ENCODE assay signal across 28 cellular contexts in the genomic region with DNA sequence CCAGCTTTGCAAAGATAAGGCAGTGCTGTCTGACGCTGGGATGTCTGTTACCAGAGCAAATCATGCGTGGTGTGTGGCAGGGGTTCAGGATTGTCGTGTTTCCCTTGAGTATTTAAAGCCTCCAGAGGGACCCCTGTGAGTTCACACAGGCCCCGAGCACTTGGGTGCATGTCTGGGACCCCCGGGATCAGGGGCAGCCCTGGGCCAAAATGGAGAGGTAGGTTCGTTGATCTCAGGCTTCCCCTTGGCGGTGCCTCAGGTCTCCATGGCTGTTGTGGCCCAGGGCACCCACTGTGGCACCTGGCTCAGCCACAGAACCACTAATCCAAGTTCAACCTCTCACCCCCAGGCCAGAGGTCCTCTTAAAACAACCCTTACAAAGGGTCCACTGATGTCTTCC.
"Had no signal": no experiment of that assay in that cellular context is flagged by ENCODE, and none has a peak within 500 bp of the region (broad histone marks: within the 10 kb centered on the region; RNA-seq: fewer than 3 reads in every experiment).

No MANE protein-coding gene starts in this region.

- H3K36me3 ChIP-seq: stomach, suprapubic skin, thoracic aorta, thyroid gland, tibial artery, tibial nerve, transverse colon, upper lobe of left lung, upper lobe of right lung, uterus, vagina had no signal

- H3K4me1 ChIP-seq: stomach, thyroid gland, tibial artery, tibial nerve, upper lobe of left lung, upper lobe of right lung, uterus, vagina had no signal

- ATAC-seq: stimulated activated effector memory CD8-positive, alpha-beta T cell treated with anti-CD3 and anti-CD28 coated beads, Interleukin-12 subunit alpha, Interleukin-12 subunit beta, amount 100 ng/mL, for 72 hours; stimulated activated memory B cell treated with anti-CD40 and anti-IgM and Interleukin-4, amounts not matched to agents 10 μg/mL and 1 μg/mL and 100 μg/mL, for 72 hours; stimulated activated naive B cell treated with anti-CD40 and anti-IgM and Interleukin-4, amounts not matched to agents 10 μg/mL and 1 μg/mL and 100 μg/mL, for 72 hours; stimulated activated naive CD8-positive, alpha-beta T cell treated with anti-CD3 and anti-CD28 coated beads, Interleukin-15, amount 100 ng/mL, for 72 hours; stimulated activated naive CD8-positive, alpha-beta T cell treated with anti-CD3 and anti-CD28 coated beads, Interleukin-15, Interleukin-2, amounts not matched to agents 100 U/mL and 50 U/mL, for 24 hours; upper lobe of right lung had no signal

- H3K27me3 ChIP-seq: stomach, suprapubic skin, testis, thyroid gland, tibial artery, tibial nerve, transverse colon, upper lobe of left lung, upper lobe of right lung, uterus, vagina had no signal

- DNase-seq: stimulated activated CD4-positive, alpha-beta T cell treated with anti-CD3 and anti-CD28 coated beads, Interleukin-2, amount 100 ng/mL, for 48 hours; stimulated activated CD4-positive, alpha-beta T cell treated with anti-CD3 and anti-CD28 coated beads, Interleukin-4, amount 100 ng/mL, for 1 hour; stimulated activated CD4-positive, alpha-beta T cell treated with anti-CD3 and anti-CD28 coated beads, Interleukin-4, amount 100 ng/mL, for 24 hours; stimulated activated CD4-positive, alpha-beta T cell treated with anti-CD3 and anti-CD28 coated beads, Interleukin-4, amount 100 ng/mL, for 4 hours; stimulated activated CD8-positive, alpha-beta memory T cell treated with anti-CD3 and anti-CD28 coated beads, Interleukin-4, amount 100 ng/mL, for 48 hours; stimulated activated naive B cell treated with anti-CD40 and anti-IgM and Interleukin-4, amounts not matched to agents 10 μg/mL and 1 μg/mL and 100 μg/mL, for 72 hours; stimulated activated naive CD4-positive, alpha-beta T cell; stimulated activated naive CD4-positive, alpha-beta T cell treated with Interleukin-2 at 50 U/mL for 16 hours; stimulated activated naive CD8-positive, alpha-beta T cell treated with anti-CD3 and anti-CD28 coated beads, Interleukin-15, amount 100 ng/mL, for 72 hours; stimulated activated naive CD8-positive, alpha-beta T cell treated with anti-CD3 and anti-CD28 coated beads, Interleukin-15, Interleukin-2, amounts not matched to agents 100 U/mL and 50 U/mL, for 24 hours; stomach; substantia nigra; testis; thyroid gland; tibial artery; transverse colon; trophoblast cell; upper lobe of right lung; uterus had no signal

- H3K4me3 ChIP-seq: stomach, suprapubic skin, testis, thoracic aorta, thyroid gland, tibial artery, tibial nerve, transverse colon, upper lobe of left lung, upper lobe of right lung, uterus, vagina had no signal

- H3K9me3 ChIP-seq: stomach, suprapubic skin, testis, thoracic aorta, thyroid gland, tibial artery, transverse colon, upper lobe of left lung, upper lobe of right lung, uterus, vagina had no signal

- H3K27me3 Mint-ChIP-seq: stimulated activated memory B cell treated with anti-CD40 and anti-IgM and Interleukin-4, amounts not matched to agents 10 μg/mL and 1 μg/mL and 100 μg/mL, for 72 hours; stimulated activated naive B cell treated with anti-CD40 and anti-IgM and Interleukin-4, amounts not matched to agents 10 μg/mL and 1 μg/mL and 100 μg/mL, for 72 hours; stimulated activated naive CD8-positive, alpha-beta T cell treated with anti-CD3 and anti-CD28 coated beads, Interleukin-15, amount 100 ng/mL, for 72 hours; stimulated activated naive CD8-positive, alpha-beta T cell treated with anti-CD3 and anti-CD28 coated beads, Interleukin-15, Interleukin-2, amounts not matched to agents 100 ng/mL and 50 ng/mL, for 24 hours; type B pancreatic cell had no signal

- H3K27ac ChIP-seq: stomach, suprapubic skin, testis, thoracic aorta, thyroid gland, tibial artery, tibial nerve, upper lobe of left lung, upper lobe of right lung, vagina had no signal

- H3K27ac Mint-ChIP-seq: stimulated activated effector memory CD8-positive, alpha-beta T cell treated with anti-CD3 and anti-CD28 coated beads, Interleukin-12 subunit alpha, Interleukin-12 subunit beta, amount 100 ng/mL, for 72 hours; stimulated activated memory B cell treated with anti-CD40 and anti-IgM and Interleukin-4, amounts not matched to agents 10 μg/mL and 1 μg/mL and 100 μg/mL, for 72 hours; stimulated activated naive B cell treated with anti-CD40 and anti-IgM and Interleukin-4, amounts not matched to agents 10 μg/mL and 1 μg/mL and 100 μg/mL, for 72 hours; stimulated activated naive CD8-positive, alpha-beta T cell treated with anti-CD3 and anti-CD28 coated beads, Interleukin-15, amount 100 ng/mL, for 72 hours; stimulated activated naive CD8-positive, alpha-beta T cell treated with anti-CD3 and anti-CD28 coated beads, Interleukin-15, Interleukin-2, amounts not matched to agents 100 ng/mL and 50 ng/mL, for 24 hours; type B pancreatic cell had no signal

- H3K4me3 Mint-ChIP-seq: stimulated activated effector memory CD8-positive, alpha-beta T cell treated with anti-CD3 and anti-CD28 coated beads, Interleukin-12 subunit alpha, Interleukin-12 subunit beta, amount 100 ng/mL, for 72 hours; stimulated activated memory B cell treated with anti-CD40 and anti-IgM and Interleukin-4, amounts not matched to agents 10 μg/mL and 1 μg/mL and 100 μg/mL, for 72 hours; stimulated activated naive B cell treated with anti-CD40 and anti-IgM and Interleukin-4, amounts not matched to agents 10 μg/mL and 1 μg/mL and 100 μg/mL, for 72 hours; stimulated activated naive CD8-positive, alpha-beta T cell treated with anti-CD3 and anti-CD28 coated beads, Interleukin-15, amount 100 ng/mL, for 72 hours; stimulated activated naive CD8-positive, alpha-beta T cell treated with anti-CD3 and anti-CD28 coated beads, Interleukin-15, Interleukin-2, amounts not matched to agents 100 ng/mL and 50 ng/mL, for 24 hours; type B pancreatic cell had no signal

- H3K4me1 Mint-ChIP-seq: stimulated activated effector memory CD8-positive, alpha-beta T cell treated with anti-CD3 and anti-CD28 coated beads, Interleukin-12 subunit alpha, Interleukin-12 subunit beta, amount 100 ng/mL, for 72 hours; stimulated activated memory B cell treated with anti-CD40 and anti-IgM and Interleukin-4, amounts not matched to agents 10 μg/mL and 1 μg/mL and 100 μg/mL, for 72 hours; stimulated activated naive B cell treated with anti-CD40 and anti-IgM and Interleukin-4, amounts not matched to agents 10 μg/mL and 1 μg/mL and 100 μg/mL, for 72 hours; stimulated activated naive CD8-positive, alpha-beta T cell treated with anti-CD3 and anti-CD28 coated beads, Interleukin-15, amount 100 ng/mL, for 72 hours had no signal

- H3K36me3 Mint-ChIP-seq: stimulated activated effector memory CD8-positive, alpha-beta T cell treated with anti-CD3 and anti-CD28 coated beads, Interleukin-12 subunit alpha, Interleukin-12 subunit beta, amount 100 ng/mL, for 72 hours; stimulated activated memory B cell treated with anti-CD40 and anti-IgM and Interleukin-4, amounts not matched to agents 10 μg/mL and 1 μg/mL and 100 μg/mL, for 72 hours; stimulated activated naive B cell treated with anti-CD40 and anti-IgM and Interleukin-4, amounts not matched to agents 10 μg/mL and 1 μg/mL and 100 μg/mL, for 72 hours had no signal
